In genomic region chr2:107621186-107621835, GRCh38 we compare ENCODE assay signal across 14 cellular contexts.
DNase-seq lines count a peak whose midpoint lies in the region; ATAC-seq and TF ChIP-seq lines count a peak whose summit lies in the region.
"Had no signal": no experiment of that assay in that cellular context is flagged by ENCODE, and none has a peak within 500 bp of the region (broad histone marks: within the 10 kb centered on the region; RNA-seq: fewer than 3 reads in every experiment).

No MANE protein-coding gene starts in this region.

- peaks cover 15% of the 10 kb centered on the region for H3K9me3 Mint-ChIP-seq in glutamatergic neuron (ENCODE audit: unreplicated experiment)

- peak; percentile 86 for ATAC-seq in left ventricle myocardium superior
- ATAC-seq in HG02938 (IDR thresholded peaks at IDR 0.05; ENCODE audit: unreplicated experiment) = no peak
- ATAC-seq: HCT116 had no signal

- no peak for TF ChIP-seq CTCF in glutamatergic neuron (IDR thresholded peaks at IDR 0.05; ENCODE audit: partially characterized antibody, unreplicated experiment)

- DNase-seq in H4 (ENCODE audit: low spot score) (peak; percentile 4), RPMI7951 (ENCODE audit: low read depth) (peak; percentile 45), glutamatergic neuron (no peak), left ventricle myocardium superior (peak; percentile 45), NCI-H774 (lab: John Stamatoyannopoulos, UW) (no peak), Ammon's horn (ENCODE audit: low spot score) (no peak)
- DNase-seq: BE2C; CD4-positive, alpha-beta memory T cell; DMS153; DMS79 treated with DMSO at 0.1 percent for 48 hours; EL; IMR-90 had no signal

- H3K4me1 Mint-ChIP-seq in glutamatergic neuron (ENCODE audit: low read depth, unreplicated experiment) = peaks cover 4% of the 10 kb centered on the region
- H3K4me1 Mint-ChIP-seq: CD4-positive, alpha-beta memory T cell had no signal

- intact Hi-C loops in left ventricle myocardium superior (cut with micrococcal nuclease) = no loop called here

- peak overlapping the region; percentile 80 for H3K27ac Mint-ChIP-seq in glutamatergic neuron (ENCODE audit: unreplicated experiment)
- H3K27ac Mint-ChIP-seq: CD4-positive, alpha-beta memory T cell had no signal

- H3K4me3 Mint-ChIP-seq in glutamatergic neuron (ENCODE audit: unreplicated experiment) = no peak overlapping the region
- H3K4me3 Mint-ChIP-seq: CD4-positive, alpha-beta memory T cell had no signal

- no peaks in the 10 kb centered on the region for H3K27me3 Mint-ChIP-seq in glutamatergic neuron (ENCODE audit: unreplicated experiment)
- H3K27me3 Mint-ChIP-seq: CD4-positive, alpha-beta memory T cell had no signal

- peaks cover 21% of the 10 kb centered on the region for H3K36me3 Mint-ChIP-seq in glutamatergic neuron (ENCODE audit: unreplicated experiment)
- H3K36me3 Mint-ChIP-seq: CD4-positive, alpha-beta memory T cell had no signal

Comparison
In these comparisons a context has a peak if more than half of its experiments do, and no peak if none do; other contexts are left out.
1. DNase-seq: peak in H4 (single experiment), RPMI7951 (single experiment) and left ventricle myocardium superior (single experiment); none in glutamatergic neuron (single experiment), NCI-H774 (single experiment) and Ammon's horn (single experiment).